ENCODE assay signal across 13 cellular contexts in genomic region chr9:98150726-98151125, GRCh38.
"Had no signal": no experiment of that assay in that cellular context is flagged by ENCODE, and none has a peak within 500 bp of the region (broad histone marks: within the 10 kb centered on the region; RNA-seq: fewer than 3 reads in every experiment).

No MANE protein-coding gene starts in this region.

- H3K27ac Mint-ChIP-seq: activated B cell treated with CpG ODN at 0.5 μM for 24 hours; activated CD4-positive, alpha-beta T cell treated with anti-CD3 and anti-CD28 coated beads, Interleukin-2, amount 10 ng/mL, durations not matched to agents 24 days and 14 days; mesothelial cell of epicardium had no signal

- H3K27me3 ChIP-seq: colonic mucosa, gastrocnemius medialis, thyroid gland had no signal

- FAIRE-seq: kidney had no signal

- H3K4me1 ChIP-seq: gastrocnemius medialis had no signal

- H3K9me3 ChIP-seq: colonic mucosa, gastrocnemius medialis, thyroid gland had no signal

- H3K36me3 Mint-ChIP-seq: mesothelial cell of epicardium had no signal

- H3K4me3 Mint-ChIP-seq: activated B cell treated with CpG ODN at 0.5 μM for 24 hours; activated CD4-positive, alpha-beta T cell treated with anti-CD3 and anti-CD28 coated beads, Interleukin-2, amount 10 ng/mL, durations not matched to agents 24 days and 14 days; mesothelial cell of epicardium had no signal

- H3K36me3 ChIP-seq: colonic mucosa, gastrocnemius medialis, thyroid gland had no signal

- H3K4me3 ChIP-seq: colonic mucosa, gastrocnemius medialis, skin epidermis, thyroid gland had no signal

- H3K27ac ChIP-seq: colonic mucosa, gastrocnemius medialis, skin epidermis, thyroid gland had no signal

- DNase-seq: activated B cell treated with CpG ODN at 0.5 μM for 24 hours; activated CD4-positive, alpha-beta T cell treated with anti-CD3 and anti-CD28 coated beads, Interleukin-2, amount 10 ng/mL, durations not matched to agents 24 days and 14 days; activated CD8-positive, alpha-beta memory T cell treated with anti-CD3 and anti-CD28 coated beads for 24 hours; activated naive CD4-positive, alpha-beta T cell treated with Interleukin-2 at 50 U/mL for 16 hours; caudate nucleus; colonic mucosa; effector CD8-positive, alpha-beta T cell; gastrocnemius medialis; kidney; T1000; thyroid gland had no signal

- ATAC-seq: gastrocnemius medialis had no signal

- H3K9me3 Mint-ChIP-seq: activated B cell treated with CpG ODN at 0.5 μM for 24 hours; activated CD4-positive, alpha-beta T cell treated with anti-CD3 and anti-CD28 coated beads, Interleukin-2, amount 10 ng/mL, durations not matched to agents 24 days and 14 days; mesothelial cell of epicardium had no signal

- H3K27me3 Mint-ChIP-seq: activated B cell treated with CpG ODN at 0.5 μM for 24 hours had no signal
